Comparison of ENCODE assay signal across 20 cellular contexts in the genomic region with DNA sequence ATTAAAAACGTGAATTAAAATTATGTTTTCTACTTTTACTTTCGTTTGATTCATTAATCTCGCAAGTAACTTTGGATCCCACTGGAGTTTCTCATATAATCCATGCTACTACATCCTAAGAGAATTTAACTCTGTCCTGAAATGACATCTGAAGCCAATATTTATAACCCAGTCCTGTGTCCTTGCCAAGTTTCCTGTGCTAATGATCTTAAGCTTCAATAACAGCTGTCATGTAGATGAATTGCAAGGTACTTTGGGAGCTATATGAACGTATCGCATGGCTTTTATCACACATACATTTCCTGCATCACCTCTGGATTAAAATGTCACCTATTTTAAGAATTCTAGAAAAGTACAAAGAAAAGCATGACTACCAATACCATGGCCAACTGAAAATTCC.
DNase-seq lines count a peak whose midpoint lies in the region; ATAC-seq and TF ChIP-seq lines count a peak whose summit lies in the region.
"Had no signal": no experiment of that assay in that cellular context is flagged by ENCODE, and none has a peak within 500 bp of the region (broad histone marks: within the 10 kb centered on the region; RNA-seq: fewer than 3 reads in every experiment).

No MANE protein-coding gene starts in this region.

- DNase-seq in NCI-H1417 (lab: John Stamatoyannopoulos, UW) (peak in 2 of 3 experiments; percentile 15 to 81), NCI-H1417 treated with DMSO at 0.1 percent for 48 hours (lab: John Stamatoyannopoulos, UW) (no peak), NCI-H2081 treated with DMSO at 0.1 percent for 48 hours (lab: John Stamatoyannopoulos, UW) (peak; percentile 51), SHP77 (lab: John Stamatoyannopoulos, UW) (peak; percentile 71 to 73), retinal pigment epithelial cell (ENCODE audit: low read depth) (peak; percentile 94), NCI-H2196 treated with DMSO at 0.1 percent for 48 hours (lab: John Stamatoyannopoulos, UW; ENCODE audit: unreplicated experiment) (no peak)
- DNase-seq in activated T-helper 2 cell treated with anti-CD3 and anti-CD28 coated beads, Interferon-gamma antibody, Interleukin-2, Interleukin-4, amounts not matched to agents 10 μg/mL and 5 μg/mL and 100 μg/mL, durations not matched to agents 14 hours and 24 hours and 36 hours (ENCODE audit: low spot score): no peak
- DNase-seq: activated B cell treated with CpG ODN at 0.5 μM for 24 hours; activated gamma-delta T cell; CD4-positive, CD25-positive, alpha-beta regulatory T cell; head of caudate nucleus; kidney; PC-3; right lobe of liver; stimulated activated CD4-positive, alpha-beta T cell treated with anti-CD3 and anti-CD28 coated beads, Interleukin-2, amount 100 ng/mL, for 48 hours; stimulated activated CD8-positive, alpha-beta memory T cell treated with anti-CD3 and anti-CD28 coated beads, Interleukin-4, amount 100 ng/mL, for 48 hours; SW 1271; tibial artery had no signal

- H3K27me3 Mint-ChIP-seq in activated T-helper 2 cell treated with anti-CD3 and anti-CD28 coated beads, Interferon-gamma antibody, Interleukin-2, Interleukin-4, amounts not matched to agents 10 μg/mL and 5 μg/mL and 100 μg/mL, durations not matched to agents 14 hours and 24 hours and 36 hours (ENCODE audit: low read depth): no peaks in the 10 kb centered on the region
- H3K27me3 Mint-ChIP-seq: activated B cell treated with CpG ODN at 0.5 μM for 24 hours had no signal

- no peak overlapping the region for H3K4me3 Mint-ChIP-seq in activated T-helper 2 cell treated with anti-CD3 and anti-CD28 coated beads, Interferon-gamma antibody, Interleukin-2, Interleukin-4, amounts not matched to agents 10 μg/mL and 5 μg/mL and 100 μg/mL, durations not matched to agents 14 hours and 24 hours and 36 hours (ENCODE audit: low read depth)
- H3K4me3 Mint-ChIP-seq: activated B cell treated with CpG ODN at 0.5 μM for 24 hours; CD4-positive, CD25-positive, alpha-beta regulatory T cell; neural progenitor cell had no signal

- intact Hi-C loops in activated T-helper 2 cell treated with anti-CD3 and anti-CD28 coated beads, Interferon-gamma antibody, Interleukin-2, Interleukin-4, amounts not matched to agents 10 μg/mL and 5 μg/mL and 100 μg/mL, durations not matched to agents 14 hours and 24 hours and 36 hours (cut with micrococcal nuclease): no loop called here

- TF ChIP-seq CTCF in retinal pigment epithelial cell (conservative IDR thresholded peaks at IDR 0.05; ENCODE audit: low read depth, low read length): no peak

- no peak overlapping the region for H3K4me3 ChIP-seq in retinal pigment epithelial cell (ENCODE audit: low read length)
- H3K4me3 ChIP-seq: neural progenitor cell, right lobe of liver, tibial artery had no signal

- H3K4me1 Mint-ChIP-seq in activated T-helper 2 cell treated with anti-CD3 and anti-CD28 coated beads, Interferon-gamma antibody, Interleukin-2, Interleukin-4, amounts not matched to agents 10 μg/mL and 5 μg/mL and 100 μg/mL, durations not matched to agents 14 hours and 24 hours and 36 hours (ENCODE audit: low read depth): no peaks in the 10 kb centered on the region
- H3K4me1 Mint-ChIP-seq: activated B cell treated with CpG ODN at 0.5 μM for 24 hours; CD4-positive, CD25-positive, alpha-beta regulatory T cell had no signal

- H3K27ac Mint-ChIP-seq in activated T-helper 2 cell treated with anti-CD3 and anti-CD28 coated beads, Interferon-gamma antibody, Interleukin-2, Interleukin-4, amounts not matched to agents 10 μg/mL and 5 μg/mL and 100 μg/mL, durations not matched to agents 14 hours and 24 hours and 36 hours: no peak overlapping the region
- H3K27ac Mint-ChIP-seq: activated B cell treated with CpG ODN at 0.5 μM for 24 hours; CD4-positive, CD25-positive, alpha-beta regulatory T cell; neural progenitor cell had no signal

- H3K9me3 Mint-ChIP-seq in activated T-helper 2 cell treated with anti-CD3 and anti-CD28 coated beads, Interferon-gamma antibody, Interleukin-2, Interleukin-4, amounts not matched to agents 10 μg/mL and 5 μg/mL and 100 μg/mL, durations not matched to agents 14 hours and 24 hours and 36 hours: no peaks in the 10 kb centered on the region
- H3K9me3 Mint-ChIP-seq: activated B cell treated with CpG ODN at 0.5 μM for 24 hours had no signal

- no peaks in the 10 kb centered on the region for H3K36me3 Mint-ChIP-seq in activated T-helper 2 cell treated with anti-CD3 and anti-CD28 coated beads, Interferon-gamma antibody, Interleukin-2, Interleukin-4, amounts not matched to agents 10 μg/mL and 5 μg/mL and 100 μg/mL, durations not matched to agents 14 hours and 24 hours and 36 hours (ENCODE audit: low read depth)
- H3K36me3 Mint-ChIP-seq: CD4-positive, CD25-positive, alpha-beta regulatory T cell; neural progenitor cell had no signal

- ATAC-seq in GM21576 (IDR thresholded peaks at IDR 0.05; ENCODE audit: unreplicated experiment): no peak
- ATAC-seq: PC-3, right lobe of liver had no signal

Comparison
In these comparisons a context has a peak if more than half of its experiments do, and no peak if none do; other contexts are left out.
1. DNase-seq: peak in NCI-H1417 (2 of 3), NCI-H2081 treated with DMSO at 0.1 percent for 48 hours (single experiment), SHP77 (2 of 2) and retinal pigment epithelial cell (single experiment); none in NCI-H1417 treated with DMSO at 0.1 percent for 48 hours (single experiment), activated T-helper 2 cell treated with anti-CD3 and anti-CD28 coated beads, Interferon-gamma antibody, Interleukin-2, Interleukin-4, amounts not matched to agents 10 μg/mL and 5 μg/mL and 100 μg/mL, durations not matched to agents 14 hours and 24 hours and 36 hours (single experiment) and NCI-H2196 treated with DMSO at 0.1 percent for 48 hours (single experiment).